In the genomic region with DNA sequence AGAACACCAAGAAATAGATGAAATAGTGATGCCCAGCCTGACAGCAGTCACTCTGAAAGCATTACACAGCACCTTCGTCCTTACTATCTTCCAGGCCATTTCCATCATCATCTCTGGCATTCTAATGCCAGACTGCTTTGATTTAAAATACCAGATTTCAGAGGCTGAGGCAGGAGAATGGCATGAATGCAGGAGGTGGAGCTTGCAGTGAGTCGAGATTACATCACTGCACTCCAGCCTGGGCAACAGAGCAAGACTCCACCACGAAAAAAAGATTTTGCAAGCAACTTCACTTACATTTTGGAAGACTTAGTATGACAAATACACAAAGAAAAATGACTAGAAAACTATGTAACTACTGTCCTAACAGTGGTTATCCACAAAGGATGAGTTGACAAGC, we compare ENCODE assay signal across 16 cellular contexts.
"Had no signal": no experiment of that assay in that cellular context is flagged by ENCODE, and none has a peak within 500 bp of the region (broad histone marks: within the 10 kb centered on the region; RNA-seq: fewer than 3 reads in every experiment).

No MANE protein-coding gene starts in this region.

- H3K4me1 ChIP-seq: prostate gland had no signal

- H3K4me3 ChIP-seq: coronary artery, prostate gland had no signal

- H3K9me3 ChIP-seq: neutrophil, prostate gland had no signal

- DNase-seq: activated CD4-positive, alpha-beta T cell treated with anti-CD3 and anti-CD28 coated beads, Interleukin-2, amount 10 ng/mL, durations not matched to agents 7 days and 5 days; activated CD4-positive, CD25-positive, alpha-beta regulatory T cell; activated CD8-positive, alpha-beta memory T cell treated with anti-CD3 and anti-CD28 coated beads for 24 hours; activated naive CD4-positive, alpha-beta T cell treated with anti-CD3 and anti-CD28 coated beads for 36 hours; effector CD4-positive, alpha-beta T cell; immature natural killer cell; left colon; naive thymus-derived CD4-positive, alpha-beta T cell; stimulated activated CD4-positive, alpha-beta T cell treated with anti-CD3 and anti-CD28 coated beads, Interleukin-12 subunit alpha, Interleukin-12 subunit beta, amount 100 ng/mL, for 4 hours; stimulated activated CD4-positive, alpha-beta T cell treated with anti-CD3 and anti-CD28 coated beads, Interleukin-4, amount 100 ng/mL, for 1 hour; stimulated activated CD8-positive, alpha-beta memory T cell treated with anti-CD3 and anti-CD28 coated beads, Interleukin-4, amount 100 ng/mL, for 48 hours; T-helper 2 cell had no signal

- H3K27ac ChIP-seq: coronary artery, neutrophil, prostate gland had no signal

- H3K36me3 ChIP-seq: neutrophil, prostate gland had no signal

- H3K27me3 ChIP-seq: neutrophil had no signal

- ATAC-seq: left colon; naive thymus-derived CD4-positive, alpha-beta T cell; sciatic nerve had no signal
